ENCODE assay signal across 1 cellular context in the genomic region with DNA sequence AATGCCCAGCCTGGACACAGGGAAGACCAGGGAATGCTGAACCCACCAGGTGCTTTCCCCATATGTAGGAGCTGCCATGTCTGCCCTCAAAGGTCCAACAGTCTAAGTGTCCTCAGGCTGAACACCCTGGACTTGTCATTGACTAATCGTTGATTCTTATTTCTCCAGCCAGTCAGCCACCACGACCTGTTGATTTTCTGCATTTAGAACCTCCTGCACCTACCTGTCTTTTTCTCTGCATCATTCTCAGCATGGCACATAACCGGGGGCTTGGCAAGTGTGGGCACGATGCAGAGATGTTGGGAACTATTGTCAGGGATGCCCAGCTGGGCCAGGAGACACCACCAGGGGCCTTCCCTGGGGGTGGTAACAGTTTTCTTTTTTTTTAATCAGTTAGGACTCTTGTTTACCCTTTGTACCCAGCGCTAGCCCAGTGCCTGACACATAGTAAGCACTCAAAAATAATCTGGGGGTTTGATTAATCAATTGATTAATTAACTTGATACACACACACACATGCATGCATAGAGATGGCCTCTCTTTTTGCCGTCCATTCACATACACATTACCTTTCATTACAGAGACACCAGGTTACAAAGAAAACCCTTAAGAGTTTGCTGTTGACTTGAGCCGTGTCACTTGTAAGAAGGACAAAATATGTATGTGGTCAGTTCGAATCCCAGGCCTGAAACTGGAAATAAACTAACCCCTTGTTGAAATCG.
TF ChIP-seq lines count a peak whose summit lies in the region.

No MANE protein-coding gene starts in this region.

TF ChIP-seq in HCT116, 20 proteins besides CTCF, POLR2A, EP300 and RAD21:
- TF ChIP-seq CBX3 (IDR thresholded peaks at IDR 0.05; ENCODE audit: low read depth) (no peak), FOSL1 (IDR thresholded peaks at IDR 0.05; ENCODE audit: low read depth) (no peak), EZH2phosphoT487 (IDR thresholded peaks at IDR 0.05; ENCODE audit: borderline replicate concordance) (no peak), SP1 (IDR thresholded peaks at IDR 0.05; ENCODE audit: low read depth) (no peak), YY1 (IDR thresholded peaks at IDR 0.05; ENCODE audit: extremely low read depth, insufficient replicate concordance, low read depth, low read length) (no peak), ZNF274 (IDR thresholded peaks at IDR 0.05; ENCODE audit: low read depth, low read length) (no peak)
- TF ChIP-seq, protein P1, sequence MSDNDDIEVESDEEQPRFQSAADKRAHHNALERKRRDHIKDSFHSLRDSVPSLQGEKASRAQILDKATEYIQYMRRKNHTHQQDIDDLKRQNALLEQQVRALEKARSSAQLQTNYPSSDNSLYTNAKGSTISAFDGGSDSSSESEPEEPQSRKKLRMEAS (IDR thresholded peaks at IDR 0.05): no peak
